1 cellular context compared by ENCODE assay signal in the genomic region with DNA sequence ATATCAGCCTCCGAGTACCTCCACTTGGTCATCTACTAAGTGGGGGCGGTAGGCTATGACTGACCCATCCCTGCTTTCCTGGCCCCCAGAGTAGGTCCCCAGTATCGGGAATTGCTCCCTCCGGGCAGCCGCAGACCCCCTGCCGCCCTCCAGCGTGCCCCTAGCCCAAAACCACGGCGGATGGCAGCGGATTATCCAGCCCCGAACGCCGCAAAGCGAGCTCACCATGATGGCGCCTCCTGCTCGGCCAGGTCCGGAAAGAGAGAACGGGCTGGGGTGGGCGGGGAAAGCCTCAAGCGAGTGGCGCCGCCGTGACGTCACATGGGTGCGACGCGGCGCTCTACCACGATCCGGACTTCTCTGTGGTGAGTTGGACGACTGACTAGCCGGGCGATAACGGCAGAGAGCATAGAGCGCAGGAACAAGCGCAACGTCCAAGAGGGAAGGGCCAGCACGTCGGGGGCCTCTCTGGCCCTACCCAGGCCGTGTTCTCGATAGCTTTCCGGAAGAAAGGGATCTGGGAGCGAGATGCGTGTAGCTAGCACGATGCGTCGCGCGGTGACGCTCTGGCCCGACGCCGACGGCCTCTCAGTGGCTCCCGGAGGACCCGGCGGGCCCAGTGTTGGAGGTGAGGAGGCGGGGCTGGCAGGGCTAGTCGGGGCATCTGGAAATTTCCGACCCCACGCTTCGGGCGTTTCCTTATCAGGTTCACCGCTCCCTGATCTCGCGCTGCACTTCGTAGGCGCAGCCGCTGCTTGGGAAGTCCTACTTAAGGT.
TF ChIP-seq lines count a peak whose summit lies in the region.

Gene RPL18, minus strand, starts transcription at position 263 of the 776 bp plus-strand sequence. Its CDS starts 35 bp downstream, at position 228.
Gene SPHK2, plus strand, starts transcription at position 591 of the 776 bp plus-strand sequence. CDS start 1,009 bp downstream, outside the sequence.

TF ChIP-seq in K562, 482 proteins besides CTCF, POLR2A, EP300 and RAD21 (continued from another document and continues in another):
- TF ChIP-seq, protein P1, sequence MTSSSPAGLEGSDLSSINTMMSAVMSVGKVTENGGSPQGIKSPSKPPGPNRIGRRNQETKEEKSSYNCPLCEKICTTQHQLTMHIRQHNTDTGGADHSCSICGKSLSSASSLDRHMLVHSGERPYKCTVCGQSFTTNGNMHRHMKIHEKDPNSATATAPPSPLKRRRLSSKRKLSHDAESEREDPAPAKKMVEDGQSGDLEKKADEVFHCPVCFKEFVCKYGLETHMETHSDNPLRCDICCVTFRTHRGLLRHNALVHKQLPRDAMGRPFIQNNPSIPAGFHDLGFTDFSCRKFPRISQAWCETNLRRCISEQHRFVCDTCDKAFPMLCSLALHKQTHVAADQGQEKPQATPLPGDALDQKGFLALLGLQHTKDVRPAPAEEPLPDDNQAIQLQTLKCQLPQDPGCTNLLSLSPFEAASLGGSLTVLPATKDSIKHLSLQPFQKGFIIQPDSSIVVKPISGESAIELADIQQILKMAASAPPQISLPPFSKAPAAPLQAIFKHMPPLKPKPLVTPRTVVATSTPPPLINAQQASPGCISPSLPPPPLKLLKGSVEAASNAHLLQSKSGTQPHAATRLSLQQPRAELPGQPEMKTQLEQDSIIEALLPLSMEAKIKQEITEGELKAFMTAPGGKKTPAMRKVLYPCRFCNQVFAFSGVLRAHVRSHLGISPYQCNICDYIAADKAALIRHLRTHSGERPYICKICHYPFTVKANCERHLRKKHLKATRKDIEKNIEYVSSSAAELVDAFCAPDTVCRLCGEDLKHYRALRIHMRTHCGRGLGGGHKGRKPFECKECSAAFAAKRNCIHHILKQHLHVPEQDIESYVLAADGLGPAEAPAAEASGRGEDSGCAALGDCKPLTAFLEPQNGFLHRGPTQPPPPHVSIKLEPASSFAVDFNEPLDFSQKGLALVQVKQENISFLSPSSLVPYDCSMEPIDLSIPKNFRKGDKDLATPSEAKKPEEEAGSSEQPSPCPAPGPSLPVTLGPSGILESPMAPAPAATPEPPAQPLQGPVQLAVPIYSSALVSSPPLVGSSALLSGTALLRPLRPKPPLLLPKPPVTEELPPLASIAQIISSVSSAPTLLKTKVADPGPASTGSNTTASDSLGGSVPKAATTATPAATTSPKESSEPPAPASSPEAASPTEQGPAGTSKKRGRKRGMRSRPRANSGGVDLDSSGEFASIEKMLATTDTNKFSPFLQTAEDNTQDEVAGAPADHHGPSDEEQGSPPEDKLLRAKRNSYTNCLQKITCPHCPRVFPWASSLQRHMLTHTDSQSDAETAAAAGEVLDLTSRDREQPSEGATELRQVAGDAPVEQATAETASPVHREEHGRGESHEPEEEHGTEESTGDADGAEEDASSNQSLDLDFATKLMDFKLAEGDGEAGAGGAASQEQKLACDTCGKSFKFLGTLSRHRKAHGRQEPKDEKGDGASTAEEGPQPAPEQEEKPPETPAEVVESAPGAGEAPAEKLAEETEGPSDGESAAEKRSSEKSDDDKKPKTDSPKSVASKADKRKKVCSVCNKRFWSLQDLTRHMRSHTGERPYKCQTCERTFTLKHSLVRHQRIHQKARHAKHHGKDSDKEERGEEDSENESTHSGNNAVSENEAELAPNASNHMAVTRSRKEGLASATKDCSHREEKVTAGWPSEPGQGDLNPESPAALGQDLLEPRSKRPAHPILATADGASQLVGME (CRISPR knock-in tag; IDR thresholded peaks at IDR 0.05) = no peak
- TF ChIP-seq PML (IDR thresholded peaks at IDR 0.05; ENCODE audit: low read length) = peak; percentile 86
- no peak for TF ChIP-seq SMARCB1 (IDR thresholded peaks at IDR 0.05; ENCODE audit: insufficient read length, low read depth)
- no peak for TF ChIP-seq THRB (CRISPR knock-in tag; conservative IDR thresholded peaks at IDR 0.05)
- no peak for TF ChIP-seq MCM3 (IDR thresholded peaks at IDR 0.05)
- no peak for TF ChIP-seq NCOA1 (IDR thresholded peaks at IDR 0.05; ENCODE audit: low read depth)
- TF ChIP-seq ZC3H8 (IDR thresholded peaks at IDR 0.05) = no peak
- TF ChIP-seq CXXC5 (CRISPR knock-in tag; IDR thresholded peaks at IDR 0.05) = peak; percentile 99
- TF ChIP-seq, protein P2, sequence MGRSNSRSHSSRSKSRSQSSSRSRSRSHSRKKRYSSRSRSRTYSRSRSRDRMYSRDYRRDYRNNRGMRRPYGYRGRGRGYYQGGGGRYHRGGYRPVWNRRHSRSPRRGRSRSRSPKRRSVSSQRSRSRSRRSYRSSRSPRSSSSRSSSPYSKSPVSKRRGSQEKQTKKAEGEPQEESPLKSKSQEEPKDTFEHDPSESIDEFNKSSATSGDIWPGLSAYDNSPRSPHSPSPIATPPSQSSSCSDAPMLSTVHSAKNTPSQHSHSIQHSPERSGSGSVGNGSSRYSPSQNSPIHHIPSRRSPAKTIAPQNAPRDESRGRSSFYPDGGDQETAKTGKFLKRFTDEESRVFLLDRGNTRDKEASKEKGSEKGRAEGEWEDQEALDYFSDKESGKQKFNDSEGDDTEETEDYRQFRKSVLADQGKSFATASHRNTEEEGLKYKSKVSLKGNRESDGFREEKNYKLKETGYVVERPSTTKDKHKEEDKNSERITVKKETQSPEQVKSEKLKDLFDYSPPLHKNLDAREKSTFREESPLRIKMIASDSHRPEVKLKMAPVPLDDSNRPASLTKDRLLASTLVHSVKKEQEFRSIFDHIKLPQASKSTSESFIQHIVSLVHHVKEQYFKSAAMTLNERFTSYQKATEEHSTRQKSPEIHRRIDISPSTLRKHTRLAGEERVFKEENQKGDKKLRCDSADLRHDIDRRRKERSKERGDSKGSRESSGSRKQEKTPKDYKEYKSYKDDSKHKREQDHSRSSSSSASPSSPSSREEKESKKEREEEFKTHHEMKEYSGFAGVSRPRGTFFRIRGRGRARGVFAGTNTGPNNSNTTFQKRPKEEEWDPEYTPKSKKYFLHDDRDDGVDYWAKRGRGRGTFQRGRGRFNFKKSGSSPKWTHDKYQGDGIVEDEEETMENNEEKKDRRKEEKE (IDR thresholded peaks at IDR 0.05; ENCODE audit: borderline replicate concordance in 1 of 2, control insufficient read depth in 1 of 2, low read depth in 2 of 2, low read length in 1 of 2) = peak in 1 of 2 experiments; percentile 96; a peak in 2 of 4 replicates
- no peak for TF ChIP-seq HOXB6 (CRISPR knock-in tag; IDR thresholded peaks at IDR 0.05; ENCODE audit: borderline replicate concordance)
- no peak; the same call in 1 of the 2 replicates for TF ChIP-seq ZNF12 (CRISPR knock-in tag; IDR thresholded peaks at IDR 0.05)
- TF ChIP-seq COPS2 (conservative IDR thresholded peaks at IDR 0.05) = no peak
- no peak for TF ChIP-seq ZNF184 (CRISPR knock-in tag; IDR thresholded peaks at IDR 0.05)
- peak; percentile 60; the same call in 1 of the 2 replicates for TF ChIP-seq GATA2 (CRISPR knock-in tag; IDR thresholded peaks at IDR 0.05)
- TF ChIP-seq TRIM25 (IDR thresholded peaks at IDR 0.05; ENCODE audit: borderline replicate concordance) = no peak
- TF ChIP-seq PHB2 (IDR thresholded peaks at IDR 0.05; ENCODE audit: low read depth) = no peak
- TF ChIP-seq, protein P3, sequence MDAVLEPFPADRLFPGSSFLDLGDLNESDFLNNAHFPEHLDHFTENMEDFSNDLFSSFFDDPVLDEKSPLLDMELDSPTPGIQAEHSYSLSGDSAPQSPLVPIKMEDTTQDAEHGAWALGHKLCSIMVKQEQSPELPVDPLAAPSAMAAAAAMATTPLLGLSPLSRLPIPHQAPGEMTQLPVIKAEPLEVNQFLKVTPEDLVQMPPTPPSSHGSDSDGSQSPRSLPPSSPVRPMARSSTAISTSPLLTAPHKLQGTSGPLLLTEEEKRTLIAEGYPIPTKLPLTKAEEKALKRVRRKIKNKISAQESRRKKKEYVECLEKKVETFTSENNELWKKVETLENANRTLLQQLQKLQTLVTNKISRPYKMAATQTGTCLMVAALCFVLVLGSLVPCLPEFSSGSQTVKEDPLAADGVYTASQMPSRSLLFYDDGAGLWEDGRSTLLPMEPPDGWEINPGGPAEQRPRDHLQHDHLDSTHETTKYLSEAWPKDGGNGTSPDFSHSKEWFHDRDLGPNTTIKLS (IDR thresholded peaks at IDR 0.05; ENCODE audit: borderline replicate concordance, low read depth) = peak; percentile 99
- peak; percentile 70 for TF ChIP-seq KLF1 (tag; IDR thresholded peaks at IDR 0.05)
- no peak for TF ChIP-seq RBM14 (IDR thresholded peaks at IDR 0.05; ENCODE audit: borderline replicate concordance, insufficient read depth, low read depth, low read length)
- no peak for TF ChIP-seq HEY1 (CRISPR knock-in tag; IDR thresholded peaks at IDR 0.05; ENCODE audit: borderline replicate concordance)
- TF ChIP-seq NFYB (IDR thresholded peaks at IDR 0.05; ENCODE audit: extremely low read depth, insufficient read length) = no peak
- TF ChIP-seq SMAD4 (CRISPR knock-in tag; conservative IDR thresholded peaks at IDR 0.05) = peak; percentile 83
- TF ChIP-seq KLF6 (CRISPR knock-in tag; IDR thresholded peaks at IDR 0.05; ENCODE audit: borderline replicate concordance) = no peak
- no peak for TF ChIP-seq CAMTA2 (CRISPR knock-in tag; conservative IDR thresholded peaks at IDR 0.05)
- TF ChIP-seq ZNF778 (CRISPR knock-in tag; IDR thresholded peaks at IDR 0.05) = no peak
- TF ChIP-seq LEF1 (IDR thresholded peaks at IDR 0.05) = no peak
- peak; percentile 59 for TF ChIP-seq POU5F1 (IDR thresholded peaks at IDR 0.05; ENCODE audit: borderline replicate concordance, low read depth, low read length, partially characterized antibody)
- no peak for TF ChIP-seq CBX5 (IDR thresholded peaks at IDR 0.05; ENCODE audit: borderline replicate concordance, low read depth)
- TF ChIP-seq RBFOX2 (IDR thresholded peaks at IDR 0.05; ENCODE audit: low read depth, low read length) = peak; percentile 100
- no peak for TF ChIP-seq ERF (CRISPR knock-in tag; IDR thresholded peaks at IDR 0.05)
- TF ChIP-seq NCOR1 (IDR thresholded peaks at IDR 0.05) = peak; percentile 52
- TF ChIP-seq TBL1XR1 (IDR thresholded peaks at IDR 0.05; ENCODE audit: low read length in 2 of 2) = peak; percentile 77 to 94; a peak in 3 of 4 replicates
- peak; percentile 81 to 96 for TF ChIP-seq MAZ (CRISPR knock-in tag; conservative IDR thresholded peaks at IDR 0.05 in 1 of 2, IDR thresholded peaks at IDR 0.05 in 1 of 2)
- TF ChIP-seq, protein P4, sequence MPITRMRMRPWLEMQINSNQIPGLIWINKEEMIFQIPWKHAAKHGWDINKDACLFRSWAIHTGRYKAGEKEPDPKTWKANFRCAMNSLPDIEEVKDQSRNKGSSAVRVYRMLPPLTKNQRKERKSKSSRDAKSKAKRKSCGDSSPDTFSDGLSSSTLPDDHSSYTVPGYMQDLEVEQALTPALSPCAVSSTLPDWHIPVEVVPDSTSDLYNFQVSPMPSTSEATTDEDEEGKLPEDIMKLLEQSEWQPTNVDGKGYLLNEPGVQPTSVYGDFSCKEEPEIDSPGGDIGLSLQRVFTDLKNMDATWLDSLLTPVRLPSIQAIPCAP (CRISPR knock-in tag; IDR thresholded peaks at IDR 0.05; ENCODE audit: borderline replicate concordance) = no peak
- TF ChIP-seq CEBPG (CRISPR knock-in tag; IDR thresholded peaks at IDR 0.05) = no peak; the same call in 1 of the 2 replicates
- TF ChIP-seq CEBPG (tag; conservative IDR thresholded peaks at IDR 0.05 in 1 of 2, IDR thresholded peaks at IDR 0.05 in 1 of 2) = no peak
- peak; percentile 15; the same call in 1 of the 2 replicates for TF ChIP-seq ZNF121 (CRISPR knock-in tag; conservative IDR thresholded peaks at IDR 0.05)
- TF ChIP-seq LCOR (CRISPR knock-in tag; IDR thresholded peaks at IDR 0.05) = no peak; the same call in 1 of the 2 replicates
- TF ChIP-seq ZBTB7A (IDR thresholded peaks at IDR 0.05; ENCODE audit: borderline replicate concordance, control insufficient read depth, low read depth, low read length) = no peak
- no peak for TF ChIP-seq HBP1 (CRISPR knock-in tag; IDR thresholded peaks at IDR 0.05)
- TF ChIP-seq ARNT (IDR thresholded peaks at IDR 0.05) = peak in 1 of 2 experiments; percentile 83; a peak in 2 of 4 replicates
- peak; percentile 36 for TF ChIP-seq HDAC3 (IDR thresholded peaks at IDR 0.05; ENCODE audit: borderline replicate concordance, partially characterized antibody)
